ENCODE assay signal across 35 cellular contexts in genomic region chr15:95832655-95833054, GRCh38.
"Had no signal": no experiment of that assay in that cellular context is flagged by ENCODE, and none has a peak within 500 bp of the region (broad histone marks: within the 10 kb centered on the region; RNA-seq: fewer than 3 reads in every experiment).

No MANE protein-coding gene starts in this region.

- DNase-seq: activated CD4-positive, alpha-beta T cell treated with anti-CD3 and anti-CD28 coated beads for 4 hours; activated CD4-positive, alpha-beta T cell treated with anti-CD3 and anti-CD28 coated beads, Interleukin-2, amount 50 U/mL, for 4 hours; activated naive CD4-positive, alpha-beta T cell; activated T-cell treated with anti-CD3 and anti-CD28 coated beads for 4 hours; activated T-cell treated with anti-CD3 and anti-CD28 coated beads, Interleukin-2, amount 50 U/mL, for 72 hours; anterior cingulate cortex; endodermal cell; foreskin keratinocyte; heart left ventricle; hypothalamus; kidney glomerular epithelial cell; left lung; lower lobe of right lung; mucosa of descending colon; ovary; retina; stimulated activated CD4-positive, alpha-beta T cell treated with anti-CD3 and anti-CD28 coated beads, Interleukin-1b, Interleukin-23, amount 100 ng/mL, for 48 hours; stimulated activated CD4-positive, alpha-beta T cell treated with anti-CD3 and anti-CD28 coated beads, Interleukin-4, amount 100 ng/mL, for 4 hours; stimulated activated CD8-positive, alpha-beta memory T cell treated with anti-CD3 and anti-CD28 coated beads, Interleukin-4, amount 100 ng/mL, for 48 hours; stomach; thyroid gland; upper lobe of right lung had no signal

- ATAC-seq: activated T-cell treated with anti-CD3 and anti-CD28 coated beads, Interleukin-2, amount 50 U/mL, for 72 hours; foreskin keratinocyte; heart left ventricle; left lung; lower lobe of right lung; mucosa of descending colon; natural killer cell treated with Interleukin-12 subunit alpha and Interleukin-12 subunit beta and Interleukin-15 and Interleukin-18, amount 100 ng/mL, for 72 hours; sciatic nerve; stimulated activated memory B cell treated with anti-CD40 and anti-IgM and Interleukin-4, amounts not matched to agents 10 μg/mL and 1 μg/mL and 100 μg/mL, for 72 hours; upper lobe of right lung had no signal

- FAIRE-seq: bronchial epithelial cell, TTC549 had no signal

- H3K27ac ChIP-seq: esophagus muscularis mucosa, foreskin keratinocyte, heart left ventricle, left lung, lower lobe of right lung, ovary, skin epidermis, stomach, thyroid gland, upper lobe of right lung, VCaP had no signal

- H3K4me1 Mint-ChIP-seq: central memory CD8-positive, alpha-beta T cell; stimulated activated memory B cell treated with anti-CD40 and anti-IgM and Interleukin-4, amounts not matched to agents 10 μg/mL and 1 μg/mL and 100 μg/mL, for 72 hours had no signal

- H3K27me3 ChIP-seq: esophagus muscularis mucosa, foreskin keratinocyte, heart left ventricle, left lung, ovary, stomach, thyroid gland, upper lobe of right lung had no signal

- H3K4me1 ChIP-seq: esophagus muscularis mucosa, foreskin keratinocyte, heart left ventricle, left lung, lower lobe of right lung, stomach, thyroid gland, upper lobe of right lung had no signal

- H3K27me3 Mint-ChIP-seq: activated naive CD8-positive, alpha-beta T cell; central memory CD8-positive, alpha-beta T cell; dendritic cell treated with granulocyte-macrophage colony-stimulating factor and Interleukin-4, amounts not matched to agents 40 ng/mL and 50 ng/mL, for 4 days; progenitor cell of endocrine pancreas; stimulated activated memory B cell treated with anti-CD40 and anti-IgM and Interleukin-4, amounts not matched to agents 10 μg/mL and 1 μg/mL and 100 μg/mL, for 72 hours had no signal

- H3K4me3 Mint-ChIP-seq: activated naive CD8-positive, alpha-beta T cell; activated T-cell treated with anti-CD3 and anti-CD28 coated beads, Interleukin-2, amount 50 U/mL, for 72 hours; central memory CD8-positive, alpha-beta T cell; dendritic cell treated with granulocyte-macrophage colony-stimulating factor and Interleukin-4, amounts not matched to agents 40 ng/mL and 50 ng/mL, for 4 days; endodermal cell; natural killer cell treated with Interleukin-12 subunit alpha and Interleukin-12 subunit beta and Interleukin-15 and Interleukin-18, amount 100 ng/mL, for 72 hours; stimulated activated memory B cell treated with anti-CD40 and anti-IgM and Interleukin-4, amounts not matched to agents 10 μg/mL and 1 μg/mL and 100 μg/mL, for 72 hours; T-helper 2 cell treated with Interferon-gamma antibody and Interleukin-4, amounts not matched to agents 5 μg/mL and 100 μg/mL, for 36 hours had no signal

- H3K36me3 ChIP-seq: esophagus muscularis mucosa, heart left ventricle, left lung, lower lobe of right lung, ovary, stomach, thyroid gland, upper lobe of right lung had no signal

- H3K4me3 ChIP-seq: esophagus muscularis mucosa, heart left ventricle, left lung, lower lobe of right lung, mucosa of descending colon, ovary, skin epidermis, stomach, thyroid gland, upper lobe of right lung had no signal

- H3K9me3 ChIP-seq: esophagus muscularis mucosa, heart left ventricle, left lung, lower lobe of right lung, mucosa of descending colon, ovary, stomach, thyroid gland, upper lobe of right lung had no signal

- H3K36me3 Mint-ChIP-seq: activated naive CD8-positive, alpha-beta T cell; natural killer cell treated with Interleukin-12 subunit alpha and Interleukin-12 subunit beta and Interleukin-15 and Interleukin-18, amount 100 ng/mL, for 72 hours; stimulated activated memory B cell treated with anti-CD40 and anti-IgM and Interleukin-4, amounts not matched to agents 10 μg/mL and 1 μg/mL and 100 μg/mL, for 72 hours had no signal

- H3K9me3 Mint-ChIP-seq: activated T-cell treated with anti-CD3 and anti-CD28 coated beads, Interleukin-2, amount 50 U/mL, for 72 hours; central memory CD8-positive, alpha-beta T cell; dendritic cell treated with granulocyte-macrophage colony-stimulating factor and Interleukin-4, amounts not matched to agents 40 ng/mL and 50 ng/mL, for 4 days; endodermal cell; natural killer cell treated with Interleukin-12 subunit alpha and Interleukin-12 subunit beta and Interleukin-15 and Interleukin-18, amount 100 ng/mL, for 72 hours; stimulated activated memory B cell treated with anti-CD40 and anti-IgM and Interleukin-4, amounts not matched to agents 10 μg/mL and 1 μg/mL and 100 μg/mL, for 72 hours; T-helper 2 cell treated with Interferon-gamma antibody and Interleukin-4, amounts not matched to agents 5 μg/mL and 100 μg/mL, for 36 hours had no signal

- H3K27ac Mint-ChIP-seq: activated naive CD8-positive, alpha-beta T cell; activated T-cell treated with anti-CD3 and anti-CD28 coated beads, Interleukin-2, amount 50 U/mL, for 72 hours; dendritic cell treated with granulocyte-macrophage colony-stimulating factor and Interleukin-4, amounts not matched to agents 40 ng/mL and 50 ng/mL, for 4 days; endodermal cell; progenitor cell of endocrine pancreas; stimulated activated memory B cell treated with anti-CD40 and anti-IgM and Interleukin-4, amounts not matched to agents 10 μg/mL and 1 μg/mL and 100 μg/mL, for 72 hours; T-helper 2 cell treated with Interferon-gamma antibody and Interleukin-4, amounts not matched to agents 5 μg/mL and 100 μg/mL, for 36 hours had no signal
